ENCODE assay signal across 9 cellular contexts in the genomic region with DNA sequence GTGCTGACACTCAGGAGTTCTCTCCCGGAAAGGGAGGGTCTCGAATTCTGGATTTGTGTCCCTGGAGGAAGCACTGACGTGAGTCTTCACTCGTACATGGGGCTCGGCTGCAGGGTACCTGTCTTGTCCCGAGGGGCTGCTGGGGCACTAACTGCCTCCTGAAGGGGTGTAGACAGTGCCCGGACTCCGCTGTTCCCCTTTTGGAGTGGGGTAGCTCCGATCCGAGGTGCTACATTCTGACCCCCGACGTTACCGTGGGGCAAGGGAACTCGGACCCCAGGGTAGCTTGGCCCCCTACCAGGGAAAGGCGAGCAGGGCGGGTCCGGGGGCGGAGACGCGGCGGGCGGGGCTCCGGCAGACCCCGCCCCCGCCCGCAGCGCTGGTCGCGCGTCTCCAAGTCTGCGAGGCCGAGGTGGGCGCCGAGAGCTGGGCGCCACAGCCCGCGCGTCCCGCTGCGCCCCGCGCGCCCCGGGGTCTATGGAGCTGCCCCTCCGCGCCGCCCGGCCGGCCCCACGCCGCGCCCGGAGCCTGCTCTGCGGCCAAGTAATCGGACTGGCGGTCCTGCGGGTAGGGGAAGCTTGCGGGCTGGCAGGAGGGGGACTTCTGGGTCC. TPM values are rescaled to one million over a fixed set of nuclear protein-coding genes. Genes with fewer than 3 reads are reported as not detected.
A peak's percentile ranks its signal among the peaks of the same experiment; 100 is the strongest.
DNase-seq lines count a peak whose midpoint lies in the region; ATAC-seq and TF ChIP-seq lines count a peak whose summit lies in the region.
"Had no signal": no experiment of that assay in that cellular context is flagged by ENCODE, and none has a peak within 500 bp of the region (broad histone marks: within the 10 kb centered on the region; RNA-seq: fewer than 3 reads in every experiment).

Gene NPAS1 (plus strand): TSS at position 407 of the 611 bp plus-strand sequence. CDS start 1,211 bp downstream, outside the sequence.

- no peaks in the 10 kb centered on the region for H3K79me2 ChIP-seq in ACC112 (ENCODE audit: control insufficient read depth, insufficient read depth, low read length, unreplicated experiment)
- H3K79me2 ChIP-seq in H9 (ENCODE audit: insufficient read depth, low read length), result no peaks in the 10 kb centered on the region
- H3K79me2 ChIP-seq in MM.1S (ENCODE audit: low read length), result no peaks in the 10 kb centered on the region

- H4K8ac ChIP-seq in H9 (replicated peaks; ENCODE audit: insufficient read length, low read depth, low read length), result no peak within 1 kb of the TSS

- no peaks in the 10 kb centered on the region for H3K9me2 ChIP-seq in MM.1S (replicated peaks; ENCODE audit: insufficient read depth, low read length)

- no peak within 1 kb of the TSS for H2BK20ac ChIP-seq in H9 (ENCODE audit: low read depth, low read length, poor library complexity, severe bottlenecking)

- intact Hi-C loops in breast epithelium (cut with DNase I; ENCODE audit: low total_unique reads), result no loop called here

- H3K27ac ChIP-seq in ACC112 (ENCODE audit: low read depth, low read length) (no peak within 1 kb of the TSS), H9 (ENCODE audit: insufficient read length, low read depth, low read length) (no peak within 1 kb of the TSS), breast epithelium (no peak within 1 kb of the TSS), MM.1S (ENCODE audit: low read length) (no peak within 1 kb of the TSS)

- no peak within 1 kb of the TSS for H4K91ac ChIP-seq in H9 (ENCODE audit: insufficient read length, low read depth, low read length)

- H3K36me3 Mint-ChIP-seq in H9 (ENCODE audit: insufficient read depth in 1 of 3, low read depth in 3 of 3) (no peaks in the 10 kb centered on the region; a peak in 2 of 7 replicates), memory B cell (no peaks in the 10 kb centered on the region)

- H3F3A ChIP-seq in MM.1S (ENCODE audit: insufficient read depth, low read length), result no peaks in the 10 kb centered on the region

- H3K18ac ChIP-seq in H9 (ENCODE audit: insufficient read length, low read depth, low read length), result no peak within 1 kb of the TSS

- TF ChIP-seq CTCF in H9 (conservative IDR thresholded peaks at IDR 0.05) (no peak), breast epithelium (IDR thresholded peaks at IDR 0.05) (no peak), MM.1S (IDR thresholded peaks at IDR 0.05; ENCODE audit: low read length) (no peak)

- ATAC-seq in memory B cell (ENCODE audit: low read depth) (peak; percentile 26), GM18858 (IDR thresholded peaks at IDR 0.05; ENCODE audit: unreplicated experiment) (no peak)

- H3K4me3 Mint-ChIP-seq in H9 (peak within 1 kb of the TSS; percentile 57 to 80), memory B cell (peak within 1 kb of the TSS; percentile 52)

- H2AFZ ChIP-seq in ACC112 (ENCODE audit: low read length, unreplicated experiment) (no peak within 1 kb of the TSS), H9 (ENCODE audit: low read length) (no peak within 1 kb of the TSS), MM.1S (ENCODE audit: low read length) (no peak within 1 kb of the TSS)

- H4K20me1 ChIP-seq in H9 (ENCODE audit: control insufficient read depth, insufficient read depth, insufficient read length) (no peaks in the 10 kb centered on the region), MM.1S (ENCODE audit: insufficient read depth, low read length) (no peaks in the 10 kb centered on the region)

- no peak within 1 kb of the TSS for H3K56ac ChIP-seq in H9 (ENCODE audit: insufficient read length, low read depth, low read length)

- no peaks in the 10 kb centered on the region for H3K79me1 ChIP-seq in H9 (ENCODE audit: insufficient read depth, low read depth, low read length, poor library complexity, severe bottlenecking)

- H2BK120ac ChIP-seq in H9 (ENCODE audit: low read depth, low read length, poor library complexity, severe bottlenecking), result no peak within 1 kb of the TSS

- peak; percentile 66 for DNase-seq in H9
- no peak for DNase-seq in breast epithelium (ENCODE audit: low spot score in 2 of 2)
- no peak for DNase-seq in memory B cell (ENCODE audit: low spot score in 2 of 2)
- DNase-seq in activated gamma-delta T cell treated with Interleukin-2 at 50 U/mL for 16 hours, result no peak
- DNase-seq in SKM-1 treated with dmso at 0.1 percent for 144 hours (lab: John Stamatoyannopoulos, UW; ENCODE audit: unreplicated experiment), result no peak
- DNase-seq in MM.1S, result no peak
- DNase-seq: activated naive CD4-positive, alpha-beta T cell had no signal

- no peak within 1 kb of the TSS for H2AK5ac ChIP-seq in H9 (ENCODE audit: insufficient read length, low read length)

- H3K4me3 ChIP-seq in ACC112 (ENCODE audit: low read depth, low read length) (peak within 1 kb of the TSS; percentile 81), breast epithelium (peak within 1 kb of the TSS; percentile 15 to 65 (median 39)), MM.1S (ENCODE audit: low read length) (no peak within 1 kb of the TSS)

- peaks cover 72% of the 10 kb centered on the region for H3K27me3 Mint-ChIP-seq in H9 (ENCODE audit: low read depth)
- H3K27me3 Mint-ChIP-seq in memory B cell, result peaks cover 14% of the 10 kb centered on the region

- no peak within 1 kb of the TSS for H2BK15ac ChIP-seq in H9 (ENCODE audit: low read depth, low read length)

- H4K5ac ChIP-seq in H9 (ENCODE audit: insufficient read length, low read depth, low read length), result no peak within 1 kb of the TSS

- H3K27me3 ChIP-seq in ACC112 (ENCODE audit: insufficient read depth, low read length), result no peaks in the 10 kb centered on the region
- peaks cover 39% of the 10 kb centered on the region for H3K27me3 ChIP-seq in H9 (ENCODE audit: insufficient read depth, low read length)
- peaks cover 14 to 42% of the 10 kb centered on the region in 2 donors for H3K27me3 ChIP-seq in breast epithelium
- H3K27me3 ChIP-seq in MM.1S (replicated peaks; ENCODE audit: insufficient read depth, low read length), result peaks cover 49% of the 10 kb centered on the region

- H3K36me3 ChIP-seq in ACC112 (ENCODE audit: insufficient read depth, low read length) (no peaks in the 10 kb centered on the region), breast epithelium (no peaks in the 10 kb centered on the region), MM.1S (replicated peaks; ENCODE audit: insufficient read depth, low read length) (no peaks in the 10 kb centered on the region)

- H2BK5ac ChIP-seq in H9 (ENCODE audit: insufficient read length, low read length), result no peak within 1 kb of the TSS

- H3K4me2 ChIP-seq in H9 (ENCODE audit: insufficient read depth, insufficient read length, low read length), result peak within 1 kb of the TSS; percentile 32
- H3K4me2 ChIP-seq in MM.1S (ENCODE audit: low read depth, low read length), result no peak within 1 kb of the TSS

- H3K4me1 Mint-ChIP-seq in H9 (peaks cover 11 to 17% of the 10 kb centered on the region in 2 experiments), memory B cell (peaks cover 8% of the 10 kb centered on the region)

- no peaks in the 10 kb centered on the region for H3K9me3 Mint-ChIP-seq in H9
- H3K9me3 Mint-ChIP-seq in memory B cell, result no peaks in the 10 kb centered on the region

- H2BK12ac ChIP-seq in H9 (ENCODE audit: insufficient read length, low read depth, low read length), result no peak within 1 kb of the TSS

- no peaks in the 10 kb centered on the region for H3K9me3 ChIP-seq in H9 (ENCODE audit: control insufficient read depth, low read depth, low read length)
- no peaks in the 10 kb centered on the region for H3K9me3 ChIP-seq in breast epithelium
- H3K9me3 ChIP-seq in MM.1S (replicated peaks; ENCODE audit: insufficient read depth, low read length), result no peaks in the 10 kb centered on the region

- no peak within 1 kb of the TSS for H3K9ac ChIP-seq in H9 (ENCODE audit: extremely low read depth, insufficient read length, low read length)
- no peak within 1 kb of the TSS for H3K9ac ChIP-seq in MM.1S (ENCODE audit: low read length)

- H3K4me1 ChIP-seq in ACC112 (ENCODE audit: control insufficient read depth, insufficient read depth, low read length, unreplicated experiment), result peaks cover 3% of the 10 kb centered on the region
- H3K4me1 ChIP-seq in H9 (ENCODE audit: insufficient read depth, low read length), result 0 out of 2 replicates have a peak, but pooled peaks cover 2% of the 10 kb centered on the region
- peaks cover 11 to 18% of the 10 kb centered on the region in 2 donors for H3K4me1 ChIP-seq in breast epithelium
- no peaks in the 10 kb centered on the region for H3K4me1 ChIP-seq in MM.1S (ENCODE audit: low read length)

- peaks cover 18% of the 10 kb centered on the region for H3K23me2 ChIP-seq in H9 (ENCODE audit: insufficient read length, low read depth, low read length, poor library complexity, severe bottlenecking)

- WGBS in H9 (ENCODE audit: extremely low coverage, insufficient read length, low lambda C conversion rate), result no CpG with 5 or more reads among the region's 58 CpGs

- H3K27ac Mint-ChIP-seq in H9 (no peak within 1 kb of the TSS; a peak in 1 of 7 replicates), memory B cell (no peak within 1 kb of the TSS)

- no peak within 1 kb of the TSS for H3K14ac ChIP-seq in H9 (ENCODE audit: insufficient read depth, low read length)

- no peak for TF ChIP-seq POLR2A in breast epithelium (IDR thresholded peaks at IDR 0.05)

- no peak within 1 kb of the TSS for H3K4ac ChIP-seq in H9 (ENCODE audit: low read depth, low read length)

- H3T11ph ChIP-seq in H9 (ENCODE audit: low read length), result no peak within 1 kb of the TSS

- no peak within 1 kb of the TSS for H3K23ac ChIP-seq in H9 (ENCODE audit: insufficient read length, low read depth, low read length)

RNA-seq across cellular contexts. Expression of gene NPAS1, which starts in this region (rescaled TPM):
- total RNA-seq in H9 (2021) (17.8 and 20.0 TPM in 2 replicates), breast epithelium (1 to 10 TPM in 1 of 3 donors, not detected in 2; 2.5 TPM)
